1 cellular context compared by ENCODE assay signal in the genomic region with DNA sequence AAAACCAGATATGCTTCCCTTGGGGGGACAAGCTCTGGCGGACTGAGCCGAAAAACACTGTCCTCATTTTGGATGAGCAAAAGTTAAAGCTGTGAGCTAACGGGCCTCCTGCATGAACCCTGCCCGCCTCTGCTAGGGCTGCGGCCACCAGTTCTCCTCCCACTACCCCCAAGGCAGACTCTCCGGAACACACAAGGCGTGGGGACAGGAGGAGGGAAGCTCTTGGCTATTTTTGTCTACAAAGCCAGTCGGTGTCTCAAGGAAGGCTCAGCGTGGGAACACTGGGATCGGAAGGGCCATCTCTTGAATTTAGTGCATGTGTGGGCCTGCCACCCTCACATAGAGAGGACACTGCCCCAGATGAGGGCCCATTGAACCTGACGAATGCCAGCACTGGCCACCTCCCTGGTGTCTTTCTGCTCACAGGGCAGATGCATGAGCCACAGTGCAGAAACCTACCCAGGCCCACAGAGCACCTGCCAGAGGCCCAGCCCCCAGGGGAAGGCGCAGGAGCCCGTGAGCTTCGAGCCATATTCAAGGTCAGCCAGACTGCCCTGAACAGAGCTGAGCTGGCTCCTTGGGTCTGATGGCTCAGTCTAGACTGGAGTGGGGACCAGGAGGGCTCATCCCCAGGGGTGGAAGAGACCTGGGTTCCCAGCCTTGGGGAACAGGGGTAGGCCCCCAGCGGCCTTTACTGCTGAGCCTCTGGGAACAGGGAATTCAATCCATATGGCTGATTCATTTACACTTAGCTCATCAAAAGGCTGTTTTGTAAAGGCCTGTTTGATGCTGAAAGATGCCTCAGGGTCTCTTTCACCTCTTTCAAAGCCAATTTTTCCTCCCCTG.
TF ChIP-seq lines count a peak whose summit lies in the region.

No MANE protein-coding gene starts in this region.

TF ChIP-seq in HEK293, 187 proteins besides CTCF, POLR2A, EP300 and RAD21 (continued from another document):
- no peak for TF ChIP-seq HOXD13 (CRISPR knock-in tag; IDR thresholded peaks at IDR 0.05; ENCODE audit: borderline replicate concordance)
- TF ChIP-seq GFI1B (tag by site-specific recombination; IDR thresholded peaks at IDR 0.05) = no peak
- no peak for TF ChIP-seq ZNF214 (tag by site-specific recombination; IDR thresholded peaks at IDR 0.05; ENCODE audit: borderline replicate concordance)
- TF ChIP-seq, protein P1, sequence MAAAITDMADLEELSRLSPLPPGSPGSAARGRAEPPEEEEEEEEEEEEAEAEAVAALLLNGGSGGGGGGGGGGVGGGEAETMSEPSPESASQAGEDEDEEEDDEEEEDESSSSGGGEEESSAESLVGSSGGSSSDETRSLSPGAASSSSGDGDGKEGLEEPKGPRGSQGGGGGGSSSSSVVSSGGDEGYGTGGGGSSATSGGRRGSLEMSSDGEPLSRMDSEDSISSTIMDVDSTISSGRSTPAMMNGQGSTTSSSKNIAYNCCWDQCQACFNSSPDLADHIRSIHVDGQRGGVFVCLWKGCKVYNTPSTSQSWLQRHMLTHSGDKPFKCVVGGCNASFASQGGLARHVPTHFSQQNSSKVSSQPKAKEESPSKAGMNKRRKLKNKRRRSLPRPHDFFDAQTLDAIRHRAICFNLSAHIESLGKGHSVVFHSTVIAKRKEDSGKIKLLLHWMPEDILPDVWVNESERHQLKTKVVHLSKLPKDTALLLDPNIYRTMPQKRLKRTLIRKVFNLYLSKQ (tag by site-specific recombination; IDR thresholded peaks at IDR 0.05; ENCODE audit: borderline replicate concordance) = no peak
- TF ChIP-seq, protein P2, sequence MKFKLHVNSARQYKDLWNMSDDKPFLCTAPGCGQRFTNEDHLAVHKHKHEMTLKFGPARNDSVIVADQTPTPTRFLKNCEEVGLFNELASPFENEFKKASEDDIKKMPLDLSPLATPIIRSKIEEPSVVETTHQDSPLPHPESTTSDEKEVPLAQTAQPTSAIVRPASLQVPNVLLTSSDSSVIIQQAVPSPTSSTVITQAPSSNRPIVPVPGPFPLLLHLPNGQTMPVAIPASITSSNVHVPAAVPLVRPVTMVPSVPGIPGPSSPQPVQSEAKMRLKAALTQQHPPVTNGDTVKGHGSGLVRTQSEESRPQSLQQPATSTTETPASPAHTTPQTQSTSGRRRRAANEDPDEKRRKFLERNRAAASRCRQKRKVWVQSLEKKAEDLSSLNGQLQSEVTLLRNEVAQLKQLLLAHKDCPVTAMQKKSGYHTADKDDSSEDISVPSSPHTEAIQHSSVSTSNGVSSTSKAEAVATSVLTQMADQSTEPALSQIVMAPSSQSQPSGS (tag by site-specific recombination; IDR thresholded peaks at IDR 0.05; ENCODE audit: low read depth) = no peak
- TF ChIP-seq, protein P3, sequence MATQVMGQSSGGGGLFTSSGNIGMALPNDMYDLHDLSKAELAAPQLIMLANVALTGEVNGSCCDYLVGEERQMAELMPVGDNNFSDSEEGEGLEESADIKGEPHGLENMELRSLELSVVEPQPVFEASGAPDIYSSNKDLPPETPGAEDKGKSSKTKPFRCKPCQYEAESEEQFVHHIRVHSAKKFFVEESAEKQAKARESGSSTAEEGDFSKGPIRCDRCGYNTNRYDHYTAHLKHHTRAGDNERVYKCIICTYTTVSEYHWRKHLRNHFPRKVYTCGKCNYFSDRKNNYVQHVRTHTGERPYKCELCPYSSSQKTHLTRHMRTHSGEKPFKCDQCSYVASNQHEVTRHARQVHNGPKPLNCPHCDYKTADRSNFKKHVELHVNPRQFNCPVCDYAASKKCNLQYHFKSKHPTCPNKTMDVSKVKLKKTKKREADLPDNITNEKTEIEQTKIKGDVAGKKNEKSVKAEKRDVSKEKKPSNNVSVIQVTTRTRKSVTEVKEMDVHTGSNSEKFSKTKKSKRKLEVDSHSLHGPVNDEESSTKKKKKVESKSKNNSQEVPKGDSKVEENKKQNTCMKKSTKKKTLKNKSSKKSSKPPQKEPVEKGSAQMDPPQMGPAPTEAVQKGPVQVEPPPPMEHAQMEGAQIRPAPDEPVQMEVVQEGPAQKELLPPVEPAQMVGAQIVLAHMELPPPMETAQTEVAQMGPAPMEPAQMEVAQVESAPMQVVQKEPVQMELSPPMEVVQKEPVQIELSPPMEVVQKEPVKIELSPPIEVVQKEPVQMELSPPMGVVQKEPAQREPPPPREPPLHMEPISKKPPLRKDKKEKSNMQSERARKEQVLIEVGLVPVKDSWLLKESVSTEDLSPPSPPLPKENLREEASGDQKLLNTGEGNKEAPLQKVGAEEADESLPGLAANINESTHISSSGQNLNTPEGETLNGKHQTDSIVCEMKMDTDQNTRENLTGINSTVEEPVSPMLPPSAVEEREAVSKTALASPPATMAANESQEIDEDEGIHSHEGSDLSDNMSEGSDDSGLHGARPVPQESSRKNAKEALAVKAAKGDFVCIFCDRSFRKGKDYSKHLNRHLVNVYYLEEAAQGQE (tag by site-specific recombination; IDR thresholded peaks at IDR 0.05) = no peak
- no peak for TF ChIP-seq ZNF610 (tag by site-specific recombination; IDR thresholded peaks at IDR 0.05; ENCODE audit: borderline replicate concordance)
- TF ChIP-seq, protein P4, sequence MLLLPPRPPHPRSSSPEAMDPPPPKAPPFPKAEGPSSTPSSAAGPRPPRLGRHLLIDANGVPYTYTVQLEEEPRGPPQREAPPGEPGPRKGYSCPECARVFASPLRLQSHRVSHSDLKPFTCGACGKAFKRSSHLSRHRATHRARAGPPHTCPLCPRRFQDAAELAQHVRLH (tag by site-specific recombination; IDR thresholded peaks at IDR 0.05) = no peak
- no peak for TF ChIP-seq ZNF600 (tag by site-specific recombination; IDR thresholded peaks at IDR 0.05)
- TF ChIP-seq GLIS1 (tag by site-specific recombination; IDR thresholded peaks at IDR 0.05) = peak; percentile 63
TF ChIP-seq in HEK293: peak in this region for 3.
